1 cellular context compared by ENCODE assay signal in genomic region chr3:196205443-196206205, GRCh38.
A peak's percentile ranks its signal among the peaks of the same experiment; 100 is the strongest.
TF ChIP-seq lines count a peak whose summit lies in the region.
"Not testable (repeated sequence)": the region's sequence is repeated elsewhere in the genome, so short reads cannot be mapped to it uniquely, and the experiment has no call there.

No MANE protein-coding gene starts in this region.

TF ChIP-seq in K562, 482 proteins besides CTCF, POLR2A, EP300 and RAD21:
- peak; percentile 71 for TF ChIP-seq CEBPB (tag; IDR thresholded peaks at IDR 0.05)
- not testable (repeated sequence) for TF ChIP-seq CEBPG (CRISPR knock-in tag; IDR thresholded peaks at IDR 0.05); ATF3 (CRISPR knock-in tag; conservative IDR thresholded peaks at IDR 0.05)
- peak; percentile 9 to 45; a peak in 2 of 4 replicates for TF ChIP-seq CEBPG (tag; conservative IDR thresholded peaks at IDR 0.05 in 1 of 2, IDR thresholded peaks at IDR 0.05 in 1 of 2)
- peak; percentile 70 for TF ChIP-seq ATF3 (IDR thresholded peaks at IDR 0.05)
